12 cellular contexts compared by ENCODE assay signal in genomic region chr9:131618071-131618479, GRCh38.
DNase-seq lines count a peak whose midpoint lies in the region; ATAC-seq, FAIRE-seq and TF ChIP-seq lines count a peak whose summit lies in the region.
"Had no signal": no experiment of that assay in that cellular context is flagged by ENCODE, and none has a peak within 500 bp of the region (broad histone marks: within the 10 kb centered on the region; RNA-seq: fewer than 3 reads in every experiment).

No MANE protein-coding gene starts in this region.

- H3K9me3 Mint-ChIP-seq in naive thymus-derived CD8-positive, alpha-beta T cell: no peaks in the 10 kb centered on the region
- H3K9me3 Mint-ChIP-seq: activated T-cell treated with anti-CD3 and anti-CD28 coated beads, Interleukin-2, amount 50 U/mL, for 72 hours had no signal

- H3K4me2 ChIP-seq in SK-N-SH: no peak overlapping the region

- peaks cover 9 to 19% of the 10 kb centered on the region in 2 experiments for H3K36me3 ChIP-seq in SK-N-SH (replicated peaks in 1 of 2; ENCODE audit: control insufficient read depth in 1 of 2, insufficient read depth in 2 of 2, low read length in 1 of 2)
- peaks cover 6 to 14% of the 10 kb centered on the region in 2 donors for H3K36me3 ChIP-seq in thyroid gland
- H3K36me3 ChIP-seq in small intestine (ENCODE audit: control insufficient read depth in 2 of 2, insufficient read depth in 2 of 2, low read length in 2 of 2): peaks cover 5 to 28% of the 10 kb centered on the region in 2 donors

- H3K9ac ChIP-seq in SK-N-SH: no peak overlapping the region

- POLR2A ChIA-PET in SK-N-SH (lab: Yijun Ruan, JAX): no interaction called here
- POLR2A ChIA-PET in naive thymus-derived CD8-positive, alpha-beta T cell (lab: Charles Lee): no interaction called here

- H3K27me3 ChIP-seq in SK-N-SH (ENCODE audit: insufficient read depth): no peaks in the 10 kb centered on the region
- no peaks in the 10 kb centered on the region for H3K27me3 ChIP-seq in thyroid gland
- no peaks in the 10 kb centered on the region for H3K27me3 ChIP-seq in small intestine (ENCODE audit: control insufficient read depth in 2 of 2, insufficient read depth in 2 of 2, low read length in 2 of 2)
- H3K27me3 ChIP-seq: transverse colon had no signal

- no peak for TF ChIP-seq POLR2A in thyroid gland (IDR thresholded peaks at IDR 0.05)

- H3K9me2 ChIP-seq in SK-N-SH: no peaks in the 10 kb centered on the region

- H3K9me3 ChIP-seq in SK-N-SH: no peaks in the 10 kb centered on the region
- no peaks in the 10 kb centered on the region for H3K9me3 ChIP-seq in thyroid gland
- no peaks in the 10 kb centered on the region for H3K9me3 ChIP-seq in small intestine (ENCODE audit: control insufficient read depth, low read depth)
- H3K9me3 ChIP-seq: transverse colon had no signal

- 73% methylated on average over 2 of the region's 2 CpGs for WGBS in SK-N-SH (ENCODE audit: low lambda C conversion rate)
- 21 to 29% methylated on average over 2 of the region's 2 CpGs for WGBS in thyroid gland, 2 donors
- 53 to 67% (median 55%) methylated on average over 2 of the region's 2 CpGs for WGBS in small intestine, 3 donors

- intact Hi-C loops in Right ventricle myocardium superior (cut with DNase I): no loop called here
- intact Hi-C loops in thyroid gland (cut with DNase I): no loop called here

- H3K27me3 Mint-ChIP-seq in naive thymus-derived CD8-positive, alpha-beta T cell: no peaks in the 10 kb centered on the region

- 0 out of 4 replicates have a peak overlapping the region, but pooled peaks of 1 of the 2 experiments have one; percentile 30 for H3K27ac ChIP-seq in SK-N-SH (ENCODE audit: low read depth in 2 of 2, low read length in 1 of 2)
- H3K27ac ChIP-seq in thyroid gland: no peak overlapping the region
- H3K27ac ChIP-seq in small intestine (ENCODE audit: low read depth in 1 of 2, low read length in 1 of 2): no peak overlapping the region
- H3K27ac ChIP-seq: transverse colon had no signal

- TF ChIP-seq CTCF in SK-N-SH (IDR thresholded peaks at IDR 0.05): no peak
- TF ChIP-seq CTCF in thyroid gland (IDR thresholded peaks at IDR 0.05): no peak

- no peaks in the 10 kb centered on the region for H3K79me2 ChIP-seq in SK-N-SH (ENCODE audit: insufficient read depth)

- no peak overlapping the region for H3K4me3 ChIP-seq in SK-N-SH (ENCODE audit: low read depth in 2 of 2, low read length in 1 of 2)
- H3K4me3 ChIP-seq in thyroid gland (replicated peaks in 1 of 3): no peak overlapping the region
- no peak overlapping the region for H3K4me3 ChIP-seq in small intestine (ENCODE audit: low read depth in 1 of 2, low read length in 2 of 2)
- H3K4me3 ChIP-seq: transverse colon had no signal

- peaks cover 3% of the 10 kb centered on the region; the same call in 1 of the 2 replicates for H4K20me1 ChIP-seq in SK-N-SH (ENCODE audit: insufficient read depth)

- no peak overlapping the region for H2AFZ ChIP-seq in SK-N-SH (ENCODE audit: low read depth)

- peaks cover 0 to 24% (median 6%) of the 10 kb centered on the region in 4 donors for H3K4me1 Mint-ChIP-seq in naive thymus-derived CD8-positive, alpha-beta T cell

- no peak for FAIRE-seq in small intestine (lab: Jason Lieb, UNC)
- FAIRE-seq: H54 had no signal

- TF ChIP-seq EP300 in SK-N-SH (IDR thresholded peaks at IDR 0.05; ENCODE audit: borderline replicate concordance in 1 of 2, low read depth in 1 of 2, low read length in 1 of 2): 0 out of 4 replicates have a peak, but pooled peaks of 1 of the 2 experiments have one; percentile 19

- H3K27ac Mint-ChIP-seq in naive thymus-derived CD8-positive, alpha-beta T cell: peak overlapping the region in 2 of 10 donors; percentile 31 to 35

- no peaks in the 10 kb centered on the region for H3F3A ChIP-seq in SK-N-SH (replicated peaks; ENCODE audit: insufficient read depth)

- H3K4me3 Mint-ChIP-seq in naive thymus-derived CD8-positive, alpha-beta T cell: no peak overlapping the region
- H3K4me3 Mint-ChIP-seq: activated T-cell treated with anti-CD3 and anti-CD28 coated beads, Interleukin-2, amount 50 U/mL, for 72 hours had no signal

- DNase-seq in SK-N-SH (peak; percentile 77), SHP77 treated with DMSO at 0.1 percent for 48 hours (lab: John Stamatoyannopoulos, UW) (peak; percentile 68), Right ventricle myocardium superior (peak; percentile 80), thyroid gland (peak; percentile 47 to 55), small intestine (no peak)
- no peak for DNase-seq in naive thymus-derived CD8-positive, alpha-beta T cell
- no peak for DNase-seq in stimulated activated CD4-positive, alpha-beta T cell treated with anti-CD3 and anti-CD28 coated beads, Interleukin-12 subunit alpha, Interleukin-12 subunit beta, amount 100 ng/mL, for 4 hours
- DNase-seq: activated T-cell treated with anti-CD3 and anti-CD28 coated beads, Interleukin-2, amount 50 U/mL, for 72 hours; effector CD8-positive, alpha-beta T cell; transverse colon had no signal

- CTCF ChIA-PET in SK-N-SH (lab: Yijun Ruan, JAX): interaction anchor here (0.9 kb wide), 2 partner anchors 61 to 122 kb away, joined by 3 read pairs; no protein-coding TSS in a partner anchor

- no peak for TF ChIP-seq RAD21 in SK-N-SH (IDR thresholded peaks at IDR 0.05; ENCODE audit: low read length)

- ATAC-seq in SK-N-SH treated with all-trans-retinoic acid at 6 μM for 48 hours: no peak
- peak; percentile 84 for ATAC-seq in Right ventricle myocardium superior (ENCODE audit: poor library complexity)
- ATAC-seq in naive thymus-derived CD8-positive, alpha-beta T cell: no peak
- ATAC-seq: activated T-cell treated with anti-CD3 and anti-CD28 coated beads, Interleukin-2, amount 50 U/mL, for 72 hours had no signal

- H3K36me3 Mint-ChIP-seq in naive thymus-derived CD8-positive, alpha-beta T cell: peaks cover 0 to 74% (median 21%) of the 10 kb centered on the region in 3 donors

- H3K4me1 ChIP-seq in SK-N-SH (ENCODE audit: control insufficient read depth in 1 of 2, insufficient read depth in 2 of 2, low read depth in 1 of 2, low read length in 1 of 2) (peaks cover 0 to 7% of the 10 kb centered on the region in 2 experiments; a peak in 1 of 4 replicates), thyroid gland (peaks cover 12 to 34% of the 10 kb centered on the region in 2 donors), small intestine (ENCODE audit: control insufficient read depth in 2 of 2, insufficient read depth in 1 of 2, low read depth in 1 of 2, low read length in 1 of 2) (no peaks in the 10 kb centered on the region)
- H3K4me1 ChIP-seq: transverse colon had no signal

TF ChIP-seq in SK-N-SH, 30 proteins besides CTCF, POLR2A, EP300 and RAD21:
- 0 out of 2 replicates have a peak, but pooled peaks have one; percentile 22 for TF ChIP-seq NFIC (IDR thresholded peaks at IDR 0.05; ENCODE audit: borderline replicate concordance)
- peak; percentile 70; the same call in 1 of the 2 replicates for TF ChIP-seq MXI1 (IDR thresholded peaks at IDR 0.05; ENCODE audit: low read depth, low read length)
- TF ChIP-seq GATA2 (CRISPR knock-in tag; IDR thresholded peaks at IDR 0.05): no peak
- no peak for TF ChIP-seq EZH2phosphoT487 (IDR thresholded peaks at IDR 0.05; ENCODE audit: borderline replicate concordance, low read depth)
- TF ChIP-seq, protein P1, sequence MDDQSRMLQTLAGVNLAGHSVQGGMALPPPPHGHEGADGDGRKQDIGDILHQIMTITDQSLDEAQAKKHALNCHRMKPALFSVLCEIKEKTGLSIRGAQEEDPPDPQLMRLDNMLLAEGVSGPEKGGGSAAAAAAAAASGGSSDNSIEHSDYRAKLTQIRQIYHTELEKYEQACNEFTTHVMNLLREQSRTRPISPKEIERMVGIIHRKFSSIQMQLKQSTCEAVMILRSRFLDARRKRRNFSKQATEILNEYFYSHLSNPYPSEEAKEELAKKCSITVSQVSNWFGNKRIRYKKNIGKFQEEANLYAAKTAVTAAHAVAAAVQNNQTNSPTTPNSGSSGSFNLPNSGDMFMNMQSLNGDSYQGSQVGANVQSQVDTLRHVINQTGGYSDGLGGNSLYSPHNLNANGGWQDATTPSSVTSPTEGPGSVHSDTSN (IDR thresholded peaks at IDR 0.05): no peak
- TF ChIP-seq RCOR1 (IDR thresholded peaks at IDR 0.05; ENCODE audit: low read length): peak; percentile 26; the same call in 1 of the 2 replicates
- TF ChIP-seq, protein P2, sequence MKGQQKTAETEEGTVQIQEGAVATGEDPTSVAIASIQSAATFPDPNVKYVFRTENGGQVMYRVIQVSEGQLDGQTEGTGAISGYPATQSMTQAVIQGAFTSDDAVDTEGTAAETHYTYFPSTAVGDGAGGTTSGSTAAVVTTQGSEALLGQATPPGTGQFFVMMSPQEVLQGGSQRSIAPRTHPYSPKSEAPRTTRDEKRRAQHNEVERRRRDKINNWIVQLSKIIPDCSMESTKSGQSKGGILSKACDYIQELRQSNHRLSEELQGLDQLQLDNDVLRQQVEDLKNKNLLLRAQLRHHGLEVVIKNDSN (IDR thresholded peaks at IDR 0.05; ENCODE audit: borderline replicate concordance, low read depth): no peak

TF ChIP-seq in SK-N-SH treated with all-trans-retinoic acid at 6 μM for 48 hours, 23 proteins besides CTCF, POLR2A, EP300 and RAD21 (continues in another document):
- TF ChIP-seq ZNF8 (CRISPR knock-in tag; IDR thresholded peaks at IDR 0.05) (no peak), RARB (CRISPR knock-in tag; IDR thresholded peaks at IDR 0.05) (no peak), ZFP3 (CRISPR knock-in tag; IDR thresholded peaks at IDR 0.05) (no peak), ZC3H10 (CRISPR knock-in tag; IDR thresholded peaks at IDR 0.05) (no peak), TCF4 (CRISPR knock-in tag; IDR thresholded peaks at IDR 0.05; ENCODE audit: borderline replicate concordance) (no peak), BACH2 (CRISPR knock-in tag; IDR thresholded peaks at IDR 0.05; ENCODE audit: borderline replicate concordance) (no peak), SNAI2 (CRISPR knock-in tag; IDR thresholded peaks at IDR 0.05) (no peak), GLIS3 (CRISPR knock-in tag; IDR thresholded peaks at IDR 0.05) (no peak), POU6F1 (CRISPR knock-in tag; IDR thresholded peaks at IDR 0.05; ENCODE audit: borderline replicate concordance, low read depth) (no peak), TOX (CRISPR knock-in tag; IDR thresholded peaks at IDR 0.05; ENCODE audit: borderline replicate concordance) (no peak)

Comparison
In these comparisons a context has a peak if more than half of its experiments do, and no peak if none do; other contexts are left out.
1. DNase-seq: peak in SK-N-SH (single experiment), SHP77 treated with DMSO at 0.1 percent for 48 hours (single experiment), Right ventricle myocardium superior (single experiment) and thyroid gland (2 of 2); none in small intestine (single experiment), naive thymus-derived CD8-positive, alpha-beta T cell (0 of 10) and stimulated activated CD4-positive, alpha-beta T cell treated with anti-CD3 and anti-CD28 coated beads, Interleukin-12 subunit alpha, Interleukin-12 subunit beta, amount 100 ng/mL, for 4 hours (single experiment).